1 cellular context compared by ENCODE assay signal in the genomic region with DNA sequence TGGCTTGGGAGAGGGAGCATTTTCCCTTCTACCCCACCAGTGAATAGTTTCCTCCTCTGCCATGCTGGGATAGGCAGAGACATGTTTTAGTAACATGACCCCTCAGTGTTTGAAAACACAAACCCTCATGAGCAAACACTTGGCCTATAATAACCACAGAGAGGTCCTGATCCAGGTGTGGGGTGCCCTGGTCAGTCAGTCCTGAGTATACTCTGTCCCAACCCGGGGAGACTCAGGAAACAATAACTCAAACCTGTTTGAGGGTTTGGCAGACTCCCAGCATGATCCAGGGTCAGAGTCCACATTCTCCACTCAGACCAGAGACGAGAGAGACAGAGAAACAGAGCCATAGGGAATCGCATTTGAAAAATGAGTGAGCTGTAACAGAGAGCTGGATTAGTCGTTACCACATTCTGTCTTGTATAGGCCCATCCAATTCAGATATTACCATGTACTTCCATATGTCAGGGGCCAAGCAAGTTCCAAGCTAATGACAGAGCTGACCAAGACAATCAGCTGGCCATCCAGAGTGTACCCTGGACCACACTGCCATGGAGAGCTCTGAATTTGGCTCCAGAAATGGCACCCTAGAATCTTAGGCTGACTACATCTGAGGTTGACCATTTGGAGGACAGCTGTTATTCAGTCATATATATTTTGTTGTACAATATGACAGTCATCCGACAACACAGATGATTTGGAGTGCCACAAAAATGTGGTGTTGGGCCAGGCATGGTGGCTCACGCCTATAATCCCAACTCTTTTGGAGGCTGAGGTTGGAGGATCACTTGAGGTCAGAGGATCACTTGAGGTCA.
TF ChIP-seq lines count a peak whose summit lies in the region.

No MANE protein-coding gene starts in this region.

TF ChIP-seq in liver, 16 proteins besides CTCF, POLR2A, EP300 and RAD21 (continued from another document):
- no peak for TF ChIP-seq REST (IDR thresholded peaks at IDR 0.05)
- no peak for TF ChIP-seq EGR1 (IDR thresholded peaks at IDR 0.05; ENCODE audit: low read depth in 2 of 2)
- TF ChIP-seq JUND (IDR thresholded peaks at IDR 0.05) = peak in 1 of 2 donors; percentile 53
- TF ChIP-seq, protein P1, sequence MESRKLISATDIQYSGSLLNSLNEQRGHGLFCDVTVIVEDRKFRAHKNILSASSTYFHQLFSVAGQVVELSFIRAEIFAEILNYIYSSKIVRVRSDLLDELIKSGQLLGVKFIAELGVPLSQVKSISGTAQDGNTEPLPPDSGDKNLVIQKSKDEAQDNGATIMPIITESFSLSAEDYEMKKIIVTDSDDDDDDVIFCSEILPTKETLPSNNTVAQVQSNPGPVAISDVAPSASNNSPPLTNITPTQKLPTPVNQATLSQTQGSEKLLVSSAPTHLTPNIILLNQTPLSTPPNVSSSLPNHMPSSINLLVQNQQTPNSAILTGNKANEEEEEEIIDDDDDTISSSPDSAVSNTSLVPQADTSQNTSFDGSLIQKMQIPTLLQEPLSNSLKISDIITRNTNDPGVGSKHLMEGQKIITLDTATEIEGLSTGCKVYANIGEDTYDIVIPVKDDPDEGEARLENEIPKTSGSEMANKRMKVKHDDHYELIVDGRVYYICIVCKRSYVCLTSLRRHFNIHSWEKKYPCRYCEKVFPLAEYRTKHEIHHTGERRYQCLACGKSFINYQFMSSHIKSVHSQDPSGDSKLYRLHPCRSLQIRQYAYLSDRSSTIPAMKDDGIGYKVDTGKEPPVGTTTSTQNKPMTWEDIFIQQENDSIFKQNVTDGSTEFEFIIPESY (IDR thresholded peaks at IDR 0.05) = no peak
- TF ChIP-seq TAF1 (conservative IDR thresholded peaks at IDR 0.05) = peak; percentile 31
- peak; percentile 22 for TF ChIP-seq NR2F2 (IDR thresholded peaks at IDR 0.05)
- TF ChIP-seq, protein P2, sequence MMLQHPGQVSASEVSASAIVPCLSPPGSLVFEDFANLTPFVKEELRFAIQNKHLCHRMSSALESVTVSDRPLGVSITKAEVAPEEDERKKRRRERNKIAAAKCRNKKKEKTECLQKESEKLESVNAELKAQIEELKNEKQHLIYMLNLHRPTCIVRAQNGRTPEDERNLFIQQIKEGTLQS (IDR thresholded peaks at IDR 0.05) = no peak
- peak; percentile 95 for TF ChIP-seq HNF4A (conservative IDR thresholded peaks at IDR 0.05)
